19 cellular contexts compared by ENCODE assay signal in genomic region chr7:319267-319661, GRCh38. TPM values are rescaled to one million over a fixed set of nuclear protein-coding genes. Genes with fewer than 3 reads are reported as not detected.
DNase-seq lines count a peak whose midpoint lies in the region; ATAC-seq, FAIRE-seq and TF ChIP-seq lines count a peak whose summit lies in the region.
"Had no signal": no experiment of that assay in that cellular context is flagged by ENCODE, and none has a peak within 500 bp of the region (broad histone marks: within the 10 kb centered on the region; RNA-seq: fewer than 3 reads in every experiment).

No MANE protein-coding gene starts in this region.

- H3K4me3 ChIP-seq in HepG2 (replicated peaks in 1 of 3; ENCODE audit: insufficient read depth in 1 of 3, low read depth in 2 of 3, low read length in 3 of 3): peak overlapping the region in 1 of 3 experiments; percentile 22; a peak in 1 of 6 replicates
- H3K4me3 ChIP-seq in psoas muscle: no peak overlapping the region

- no peaks in the 10 kb centered on the region for H3K9me3 ChIP-seq in HepG2 (ENCODE audit: low read length)
- H3K9me3 ChIP-seq in psoas muscle: no peaks in the 10 kb centered on the region

- H3K27me3 Mint-ChIP-seq in CD14-positive monocyte (ENCODE audit: low read depth in 3 of 3): peaks cover 15 to 32% (median 18%) of the 10 kb centered on the region in 3 donors

- peak overlapping the region; percentile 70 for H3K4me2 ChIP-seq in HepG2 (ENCODE audit: low read depth, low read length)

- no peaks in the 10 kb centered on the region for H3K79me2 ChIP-seq in HepG2 (ENCODE audit: insufficient read depth, low read length)

- intact Hi-C loops in CD14-positive monocyte (cut with micrococcal nuclease) (no loop called here), HepG2 (cut with micrococcal nuclease; ENCODE audit: unreplicated experiment) (no loop called here), psoas muscle (cut with DNase I) (no loop called here)

- in situ Hi-C loops in HepG2 (cut with HindIII; ENCODE audit: extremely low pct_ligation_motif_present, low pct_unique_long_range_greater_than_20kb): no loop called here

- ATAC-seq in HepG2 (peak; percentile 39), psoas muscle (peak in 3 of 4 donors; percentile 27 to 42 (median 39)), HG02678 (IDR thresholded peaks at IDR 0.05; ENCODE audit: unreplicated experiment) (no peak), HG03196 (IDR thresholded peaks at IDR 0.05; ENCODE audit: unreplicated experiment) (no peak), GM18519 (IDR thresholded peaks at IDR 0.05; ENCODE audit: low FRiP score, unreplicated experiment) (no peak)
- ATAC-seq: PC-3 had no signal

- no peak overlapping the region for H2AFZ ChIP-seq in HepG2 (ENCODE audit: low read length)

- no peaks in the 10 kb centered on the region for H4K20me1 ChIP-seq in HepG2 (ENCODE audit: insufficient read depth, low read length)

- no peak overlapping the region for H3K4me3 Mint-ChIP-seq in CD14-positive monocyte
- H3K4me3 Mint-ChIP-seq: HFFc6 had no signal

- no peaks in the 10 kb centered on the region for H3K36me3 Mint-ChIP-seq in CD14-positive monocyte

- H3K9ac ChIP-seq in HepG2 (ENCODE audit: insufficient read depth, low read depth, low read length): no peak overlapping the region

- TF ChIP-seq POLR2A in HepG2 (IDR thresholded peaks at IDR 0.05; ENCODE audit: insufficient read depth in 1 of 2, low read depth in 2 of 2, low read length in 2 of 2): no peak

- DNase-seq in CD14-positive monocyte (ENCODE audit: low spot score): peak; percentile 8
- DNase-seq in HepG2 (ENCODE audit: low spot score): no peak
- peak in 1 of 2 donors; percentile 21 for DNase-seq in psoas muscle
- DNase-seq in SHP77 (lab: John Stamatoyannopoulos, UW): no peak
- DNase-seq: COR-L47, HFFc6, NCI-H1048, NCI-H1436 treated with DMSO at 0.1 percent for 48 hours, NCI-H2029 treated with DMSO at 0.1 percent for 48 hours, NCI-H510A treated with DMSO at 0.1 percent for 48 hours, NCI-H82, PC-3 had no signal

- peaks cover 65% of the 10 kb centered on the region for H3K4me1 ChIP-seq in HepG2 (ENCODE audit: insufficient read depth, low read length)
- no peaks in the 10 kb centered on the region for H3K4me1 ChIP-seq in psoas muscle

- BruUV-seq in HepG2 (replicated peaks; lab: Mats Ljungman, UMichigan): no TSS peak

- FAIRE-seq in HepG2 (lab: Jason Lieb, UNC): no peak
- FAIRE-seq: GM19239, H54 had no signal

- no peak for TF ChIP-seq CTCF in CD14-positive monocyte (IDR thresholded peaks at IDR 0.05)
- no peak for TF ChIP-seq CTCF in VCaP (conservative IDR thresholded peaks at IDR 0.05)
- TF ChIP-seq CTCF in HepG2 (CRISPR knock-in tag; IDR thresholded peaks at IDR 0.05): no peak
- no peak for TF ChIP-seq CTCF in psoas muscle (IDR thresholded peaks at IDR 0.05)

- CTCF ChIA-PET in HepG2 (lab: Yijun Ruan, JAX; ENCODE audit: low intra/inter-chr PET ratio, low total read pairs): no interaction called here

- no peak for TF ChIP-seq RAD21 in HepG2 (CRISPR knock-in tag; IDR thresholded peaks at IDR 0.05)

- POLR2A ChIA-PET in HepG2 (lab: Yijun Ruan, JAX): interaction anchor here (0.6 to 1.6 kb wide), 2 partner anchors 54 to 767 kb away, joined by 3 to 6 read pairs; no protein-coding TSS in a partner anchor

- H3K4me1 Mint-ChIP-seq in CD14-positive monocyte: peaks cover 7% of the 10 kb centered on the region

- TF ChIP-seq EP300 in HepG2 (IDR thresholded peaks at IDR 0.05; ENCODE audit: low read depth in 2 of 2, low read length in 2 of 2) (no peak), HepG2 (CRISPR knock-in tag; IDR thresholded peaks at IDR 0.05; ENCODE audit: borderline replicate concordance) (no peak)

- H3K36me3 ChIP-seq in HepG2 (replicated peaks in 1 of 2; ENCODE audit: control insufficient read depth in 1 of 2, insufficient read depth in 2 of 2, low read length in 2 of 2): no peaks in the 10 kb centered on the region
- H3K36me3 ChIP-seq in psoas muscle (ENCODE audit: insufficient read depth in 1 of 2, low read depth in 1 of 2): no peaks in the 10 kb centered on the region

- peaks cover 5 to 64% of the 10 kb centered on the region in 2 experiments; a peak in 4 of 5 replicates for H3K27me3 ChIP-seq in HepG2 (ENCODE audit: control insufficient read depth in 1 of 2, insufficient read depth in 2 of 2, low read length in 2 of 2)
- peaks cover 0 to 41% (median 7%) of the 10 kb centered on the region in 3 donors for H3K27me3 ChIP-seq in psoas muscle (ENCODE audit: insufficient read depth in 3 of 3, low read length in 2 of 3)

- H3K27ac Mint-ChIP-seq in CD14-positive monocyte: no peak overlapping the region
- H3K27ac Mint-ChIP-seq: HFFc6 had no signal

- 1% methylated on average over 8 of the region's 8 CpGs for WGBS in HepG2 (ENCODE audit: low lambda C conversion rate)
- WGBS in psoas muscle, 3 donors: 16 to 28% (median 27%) methylated on average over 8 of the region's 8 CpGs

- peaks cover 0 to 10% (median 3%) of the 10 kb centered on the region in 7 donors for H3K9me3 Mint-ChIP-seq in CD14-positive monocyte
- H3K9me3 Mint-ChIP-seq: HFFc6 had no signal

- H3K27ac ChIP-seq in VCaP (peak overlapping the region; percentile 55), HepG2 (ENCODE audit: extremely low read length, insufficient read depth, low read length) (peak overlapping the region; percentile 6), psoas muscle (no peak overlapping the region)

TF ChIP-seq in HepG2, 621 proteins besides CTCF, POLR2A, EP300 and RAD21 (continues in another document):
- TF ChIP-seq FOXJ3 (CRISPR knock-in tag; IDR thresholded peaks at IDR 0.05; ENCODE audit: borderline replicate concordance): no peak
- TF ChIP-seq NFKBIZ (CRISPR knock-in tag; IDR thresholded peaks at IDR 0.05): no peak
- no peak for TF ChIP-seq ZBTB14 (CRISPR knock-in tag; IDR thresholded peaks at IDR 0.05)

RNA-seq across cellular contexts. Expression of gene FOXL3, which starts 29.3 kb away (rescaled TPM):
- polyA plus RNA-seq in CD14-positive monocyte: not detected
- not detected in 2 replicates for total RNA-seq in HepG2 (2016; rRNA removed; fragmentation: Illumina TruSeq; extraction: Trizol)
- total RNA-seq in HepG2 (2016; cell fraction: cytosol; rRNA removed; fragmentation: Illumina TruSeq; extraction: Trizol; ENCODE audit: low read depth): not detected in 2 replicates
- total RNA-seq in HepG2 (2016; cell fraction: insoluble cytoplasmic fraction; rRNA removed; fragmentation: Illumina TruSeq; extraction: Trizol): not detected in 2 replicates
- not detected in 2 replicates for total RNA-seq in HepG2 (2016; cell fraction: membrane; rRNA removed; fragmentation: Illumina TruSeq; extraction: Trizol)
- not detected in 2 replicates for total RNA-seq in HepG2 (2016; cell fraction: nucleus; rRNA removed; fragmentation: Illumina TruSeq; extraction: Trizol)
- polyA plus RNA-seq in HepG2 (2011; rRNA removed): not detected in 2 replicates
- not detected in 2 replicates for polyA plus RNA-seq in HepG2 (2011; cell fraction: cytosol; rRNA removed)
- not detected in 2 replicates for polyA plus RNA-seq in HepG2 (2011; cell fraction: nucleus; rRNA removed)
- polyA plus RNA-seq in HepG2 (2012): not detected in 2 replicates
- polyA plus RNA-seq in HepG2 (2016; cell fraction: cytosol; fragmentation: Illumina TruSeq; extraction: Trizol; ENCODE audit: low read depth): not detected in 2 replicates
- not detected in 2 replicates for polyA plus RNA-seq in HepG2 (2016; cell fraction: insoluble cytoplasmic fraction; fragmentation: Illumina TruSeq; extraction: Trizol; ENCODE audit: low read depth)
- polyA plus RNA-seq in HepG2 (2016; cell fraction: membrane; fragmentation: Illumina TruSeq; extraction: Trizol; ENCODE audit: low read depth): not detected in 2 replicates
- not detected in 2 replicates for polyA plus RNA-seq in HepG2 (2016; cell fraction: nucleus; fragmentation: Illumina TruSeq; extraction: Trizol; ENCODE audit: insufficient read depth, low read depth)
- not detected in 2 replicates for polyA minus RNA-seq in HepG2 (2011; rRNA and poly(A)+ RNA removed; ENCODE audit: low replicate concordance)
- not detected in 2 replicates for polyA minus RNA-seq in HepG2 (2011; cell fraction: cytosol; rRNA and poly(A)+ RNA removed)
- polyA minus RNA-seq in HepG2 (2011; cell fraction: nucleus; rRNA and poly(A)+ RNA removed): not detected in 2 replicates
- total RNA-seq in psoas muscle: not detected
- not detected for polyA plus RNA-seq in psoas muscle
- total RNA-seq: HFFc6, MCF 10A, PC-3 had no signal

Comparison
In these comparisons a context has a peak if more than half of its experiments do, and no peak if none do; other contexts are left out.
1. ATAC-seq: peak in HepG2 (single experiment) and psoas muscle (3 of 4); none in HG02678 (single experiment), HG03196 (single experiment) and GM18519 (single experiment).